Comparison of ENCODE assay signal across 23 cellular contexts in genomic region chr2:27152102-27152795, GRCh38. TPM values are rescaled to one million over a fixed set of nuclear protein-coding genes. Genes with fewer than 3 reads are reported as not detected.
DNase-seq lines count a peak whose midpoint lies in the region; ATAC-seq and TF ChIP-seq lines count a peak whose summit lies in the region.
"Had no signal": no experiment of that assay in that cellular context is flagged by ENCODE, and none has a peak within 500 bp of the region (broad histone marks: within the 10 kb centered on the region; RNA-seq: fewer than 3 reads in every experiment).

No MANE protein-coding gene starts in this region.

- no peak overlapping the region for H3K9ac ChIP-seq in liver (ENCODE audit: low read depth in 1 of 2, low read length in 2 of 2)

- TF ChIP-seq RAD21 in liver (IDR thresholded peaks at IDR 0.05), result peak; percentile 72 to 76

- H3K9me3 Mint-ChIP-seq in Caco-2 (ENCODE audit: unreplicated experiment), result no peaks in the 10 kb centered on the region
- H3K9me3 Mint-ChIP-seq: activated naive CD4-positive, alpha-beta T cell treated with anti-CD3 and anti-CD28 coated beads, Interleukin-2, amount 50 U/mL, for 72 hours; activated T-cell treated with anti-CD3 and anti-CD28 coated beads, Interleukin-2, amount 50 U/mL, for 24 hours; mesothelial cell of epicardium had no signal

- H3K4me1 ChIP-seq in Caco-2 (0 out of 2 replicates have a peak, but pooled peaks cover 4% of the 10 kb centered on the region), liver (ENCODE audit: control insufficient read depth in 4 of 4, insufficient read depth in 4 of 4, low read length in 3 of 4) (no peaks in the 10 kb centered on the region), upper lobe of left lung (no peaks in the 10 kb centered on the region)

- H3K4me3 ChIP-seq in Caco-2 (ENCODE audit: low read depth, low read length) (no peak overlapping the region), liver (ENCODE audit: low read depth in 1 of 3, low read length in 3 of 3) (no peak overlapping the region), upper lobe of left lung (no peak overlapping the region)
- H3K4me3 ChIP-seq: SK-N-MC had no signal

- no TSS peak for BruUV-seq in Caco-2 (replicated peaks; lab: Mats Ljungman, UMichigan)

- CTCF ChIA-PET in Caco-2 (lab: Charles Lee), result interaction anchor here (0.7 to 6.6 kb wide), 8 partner anchors 18 to 151 kb away, joined by 3 to 67 read pairs (median 3); partner anchors contain the start of gene PREB

- peak; percentile 13 to 49 for TF ChIP-seq CTCF in Caco-2 (IDR thresholded peaks at IDR 0.05; ENCODE audit: insufficient read depth in 1 of 2, low read depth in 1 of 2, low read length in 1 of 2, severe bottlenecking in 1 of 2, unreplicated experiment in 1 of 2)
- peak; percentile 23 for TF ChIP-seq CTCF in liver (IDR thresholded peaks at IDR 0.05; ENCODE audit: low read depth, low read length, missing input control)
- no peak for TF ChIP-seq CTCF in upper lobe of left lung (IDR thresholded peaks at IDR 0.05)

- no peaks in the 10 kb centered on the region for H3K36me3 Mint-ChIP-seq in Caco-2 (ENCODE audit: insufficient read depth, unreplicated experiment)
- H3K36me3 Mint-ChIP-seq: activated naive CD4-positive, alpha-beta T cell treated with anti-CD3 and anti-CD28 coated beads, Interleukin-2, amount 50 U/mL, for 72 hours; brain; mesothelial cell of epicardium had no signal

- ATAC-seq in HG03469 (IDR thresholded peaks at IDR 0.05; ENCODE audit: unreplicated experiment) (no peak), GM19324 (IDR thresholded peaks at IDR 0.05; ENCODE audit: low FRiP score, unreplicated experiment) (no peak), HG03135 (IDR thresholded peaks at IDR 0.05; ENCODE audit: unreplicated experiment) (no peak), upper lobe of left lung (ENCODE audit: low FRiP score in 2 of 2) (no peak)
- ATAC-seq: esophagus mucosa, right cardiac atrium had no signal

- H3K9me3 ChIP-seq in Caco-2 (no peaks in the 10 kb centered on the region), liver (ENCODE audit: control insufficient read depth in 4 of 4, low read length in 3 of 4) (no peaks in the 10 kb centered on the region), upper lobe of left lung (no peaks in the 10 kb centered on the region)

- TF ChIP-seq POLR2A in upper lobe of left lung (IDR thresholded peaks at IDR 0.05), result no peak

- no peaks in the 10 kb centered on the region for H3K4me1 Mint-ChIP-seq in Caco-2 (ENCODE audit: low read depth, unreplicated experiment)
- H3K4me1 Mint-ChIP-seq: brain had no signal

- no peak overlapping the region for H3K27ac Mint-ChIP-seq in Caco-2 (ENCODE audit: unreplicated experiment)
- H3K27ac Mint-ChIP-seq: activated naive CD4-positive, alpha-beta T cell treated with anti-CD3 and anti-CD28 coated beads, Interleukin-2, amount 50 U/mL, for 72 hours; activated T-cell treated with anti-CD3 and anti-CD28 coated beads, Interleukin-2, amount 50 U/mL, for 24 hours; brain; mesothelial cell of epicardium had no signal

- in situ Hi-C loops in SK-MEL-5 (cut with HindIII; ENCODE audit: low pct_unique_long_range_greater_than_20kb, low sequenced_read_pairs), result no loop called here

- H3K36me3 ChIP-seq in Caco-2 (ENCODE audit: control insufficient read depth, insufficient read depth, low read length) (no peaks in the 10 kb centered on the region), liver (ENCODE audit: control insufficient read depth in 4 of 4, insufficient read depth in 3 of 4, low read depth in 1 of 4, low read length in 3 of 4) (no peaks in the 10 kb centered on the region), upper lobe of left lung (no peaks in the 10 kb centered on the region)

- intact Hi-C loops in Caco-2 (cut with micrococcal nuclease; ENCODE audit: unreplicated experiment), result loop anchor here (1.0 kb wide), 1 partner anchor 39 kb away; no protein-coding TSS in a partner anchor

- H3K27me3 ChIP-seq in Caco-2 (replicated peaks; ENCODE audit: control insufficient read depth, insufficient read depth, low read length), result no peaks in the 10 kb centered on the region
- no peaks in the 10 kb centered on the region for H3K27me3 ChIP-seq in liver (ENCODE audit: control insufficient read depth in 4 of 4, insufficient read depth in 4 of 4, low read length in 3 of 4)
- H3K27me3 ChIP-seq in upper lobe of left lung, result no peaks in the 10 kb centered on the region

- POLR2A ChIA-PET in Caco-2 (lab: Charles Lee), result interaction anchor here (0.9 to 1.1 kb wide), 2 partner anchors 39 to 311 kb away, joined by 3 read pairs; no protein-coding TSS in a partner anchor

- 81% methylated on average over 8 of the region's 8 CpGs for WGBS in liver
- 74 to 88% methylated on average over 8 of the region's 8 CpGs for WGBS in upper lobe of left lung, 2 donors

- H3K27ac ChIP-seq in liver (ENCODE audit: low read depth in 1 of 2, low read length in 2 of 2) (no peak overlapping the region), upper lobe of left lung (no peak overlapping the region)
- H3K27ac ChIP-seq: SK-N-MC had no signal

- DNase-seq in Caco-2 (peak; percentile 67 to 75), HT-29 (ENCODE audit: low spot score) (peak; percentile 39), SK-MEL-5 (ENCODE audit: low read depth, low spot score) (peak; percentile 22), upper lobe of left lung (no peak)
- DNase-seq: activated CD4-positive, alpha-beta T cell treated with anti-CD3 and anti-CD28 coated beads, Interleukin-2, amount 50 U/mL, for 48 hours; activated T-cell treated with anti-CD3 and anti-CD28 coated beads, Interleukin-2, amount 50 U/mL, for 24 hours; NCI-H1105; NCI-H226; right cardiac atrium had no signal

- no peak overlapping the region for H3K4me3 Mint-ChIP-seq in Caco-2 (ENCODE audit: unreplicated experiment)
- H3K4me3 Mint-ChIP-seq: activated T-cell treated with anti-CD3 and anti-CD28 coated beads, Interleukin-2, amount 50 U/mL, for 24 hours; brain; mesothelial cell of epicardium had no signal

- no peaks in the 10 kb centered on the region for H3K27me3 Mint-ChIP-seq in Caco-2 (ENCODE audit: insufficient read depth, unreplicated experiment)

- TF ChIP-seq EP300 in upper lobe of left lung (IDR thresholded peaks at IDR 0.05), result no peak

TF ChIP-seq in liver, 16 proteins besides CTCF, POLR2A, EP300 and RAD21 (continues in another document):
- no peak for TF ChIP-seq YY1 (IDR thresholded peaks at IDR 0.05)
- no peak for TF ChIP-seq GABPA (IDR thresholded peaks at IDR 0.05 in 1 of 2, conservative IDR thresholded peaks at IDR 0.05 in 1 of 2)

RNA-seq across cellular contexts. Expression of gene TCF23, which starts 3.4 kb away (rescaled TPM):
- total RNA-seq in Caco-2 (2022) (not detected in 2 replicates), liver (under 1 TPM; under 0.01 to 0.05 TPM), upper lobe of left lung (under 1 TPM in 2 of 6 donors, not detected in 4; 0.13 to 0.20 TPM)
- total RNA-seq in HT-29 (2014; rRNA removed; shearing (Covaris generic)), result not detected in 2 replicates
- not detected in 2 replicates for total RNA-seq in SK-MEL-5 (2014; rRNA removed; shearing (Covaris generic))
- not detected in 2 replicates for polyA plus RNA-seq in SK-MEL-5 (2015; cell fraction: cytosol; rRNA removed)
- not detected in 2 replicates for polyA plus RNA-seq in SK-MEL-5 (2015; cell fraction: nucleus; rRNA removed)
- under 1 TPM in 1 of 2 donors, not detected in 1; 0.02 TPM for polyA plus RNA-seq in liver
- total RNA-seq: dermis microvascular lymphatic vessel endothelial cell, esophagus mucosa, G401, IMR-90, mesothelial cell of epicardium, temporal lobe had no signal
- polyA plus RNA-seq: IMR-90, keratinocyte had no signal

RNA-seq across cellular contexts. Expression of gene PRR30, which starts 13.0 kb away (rescaled TPM):
- total RNA-seq in Caco-2 (2022), result not detected in 2 replicates
- not detected in 2 replicates for total RNA-seq in HT-29 (2014; rRNA removed; shearing (Covaris generic))
- total RNA-seq in SK-MEL-5 (2014; rRNA removed; shearing (Covaris generic)), result not detected in 2 replicates
- polyA plus RNA-seq in SK-MEL-5 (2015; cell fraction: cytosol; rRNA removed), result not detected in 2 replicates
- polyA plus RNA-seq in SK-MEL-5 (2015; cell fraction: nucleus; rRNA removed), result not detected in 2 replicates
- total RNA-seq in liver, result not detected
- not detected for polyA plus RNA-seq in liver
- total RNA-seq in upper lobe of left lung, result not detected
- total RNA-seq: activated naive CD4-positive, alpha-beta T cell treated with anti-CD3 and anti-CD28 coated beads, Interleukin-2, amount 50 U/mL, for 72 hours; dermis microvascular lymphatic vessel endothelial cell; esophagus mucosa; G401; IMR-90; mesothelial cell of epicardium; right cardiac atrium; temporal lobe had no signal
- polyA plus RNA-seq: IMR-90, keratinocyte, right cardiac atrium had no signal

RNA-seq across cellular contexts. Expression of gene PREB, which starts 17.8 kb away (rescaled TPM):
- total RNA-seq in Caco-2 (2022), result 62.5 and 65.3 TPM in 2 replicates
- 84.6 and 96.2 TPM in 2 replicates for total RNA-seq in HT-29 (2014; rRNA removed; shearing (Covaris generic))
- 95.3 and 98.1 TPM in 2 replicates for total RNA-seq in SK-MEL-5 (2014; rRNA removed; shearing (Covaris generic))
- polyA plus RNA-seq in SK-MEL-5 (2015; cell fraction: cytosol; rRNA removed), result 121 and 144 TPM in 2 replicates
- 204 and 257 TPM in 2 replicates for polyA plus RNA-seq in SK-MEL-5 (2015; cell fraction: nucleus; rRNA removed)
- total RNA-seq in liver, result 10 to 100 TPM; 21.5 to 81.4 TPM
- polyA plus RNA-seq in liver, result 10 to 100 TPM; 40.3 to 98.4 TPM
- 100 to 1,000 TPM in 1 of 6 donors, 10 to 100 TPM in 5; 45.7 to 102 (median 66.0) TPM for total RNA-seq in upper lobe of left lung

RNA-seq across cellular contexts. Expression of gene ABHD1, which starts 28.6 kb away (rescaled TPM):
- total RNA-seq in Caco-2 (2022), result 0.18 and 0.23 TPM in 2 replicates
- total RNA-seq in HT-29 (2014; rRNA removed; shearing (Covaris generic)), result not detected in 2 replicates
- total RNA-seq in SK-MEL-5 (2014; rRNA removed; shearing (Covaris generic)), result 1.1 and 1.5 TPM in 2 replicates
- 0.21 and 0.54 TPM in 2 replicates for polyA plus RNA-seq in SK-MEL-5 (2015; cell fraction: cytosol; rRNA removed)
- 5.7 and 14.0 TPM in 2 replicates for polyA plus RNA-seq in SK-MEL-5 (2015; cell fraction: nucleus; rRNA removed)
- total RNA-seq in liver, result under 1 TPM; 0.09 to 0.67 TPM
- 1 to 10 TPM in 1 of 2 donors, under 1 TPM in 1; 0.54 to 2.0 TPM for polyA plus RNA-seq in liver
- total RNA-seq in upper lobe of left lung, result under 1 TPM in 3 of 6 donors, not detected in 3; 0.10 to 0.30 (median 0.11) TPM
- total RNA-seq: esophagus mucosa, G401, IMR-90, temporal lobe had no signal
- polyA plus RNA-seq: keratinocyte had no signal

RNA-seq across cellular contexts. Expression of gene CGREF1, which starts 33.3 kb away (rescaled TPM):
- total RNA-seq in Caco-2 (2022), result 4.4 and 5.0 TPM in 2 replicates
- 38.2 and 42.0 TPM in 2 replicates for total RNA-seq in HT-29 (2014; rRNA removed; shearing (Covaris generic))
- total RNA-seq in SK-MEL-5 (2014; rRNA removed; shearing (Covaris generic)), result 20.4 and 22.3 TPM in 2 replicates
- polyA plus RNA-seq in SK-MEL-5 (2015; cell fraction: cytosol; rRNA removed), result 37.5 and 44.1 TPM in 2 replicates
- 26.4 and 34.3 TPM in 2 replicates for polyA plus RNA-seq in SK-MEL-5 (2015; cell fraction: nucleus; rRNA removed)
- 10 to 100 TPM in 1 of 2 donors, under 1 TPM in 1; 0.98 to 10.3 TPM for total RNA-seq in liver
- polyA plus RNA-seq in liver, result 10 to 100 TPM; 13.0 to 16.1 TPM
- 1 to 10 TPM in 2 of 6 donors, under 1 TPM in 1, not detected in 3; 0.79 to 1.2 (median 1.0) TPM for total RNA-seq in upper lobe of left lung

Comparison
In these comparisons a context has a peak if more than half of its experiments do, and no peak if none do; other contexts are left out.
1. DNase-seq: peak in Caco-2 (2 of 2), HT-29 (single experiment) and SK-MEL-5 (single experiment); none in upper lobe of left lung (0 of 2).
2. CTCF ChIP-seq: peak in Caco-2 (2 of 2) and liver (single experiment); none in upper lobe of left lung (0 of 6).